8 cellular contexts compared by ENCODE assay signal in genomic region chr10:14605231-14605925, GRCh38.
DNase-seq lines count a peak whose midpoint lies in the region; ATAC-seq and TF ChIP-seq lines count a peak whose summit lies in the region.

No MANE protein-coding gene starts in this region.

- peak overlapping the region; percentile 99 for H3K23ac ChIP-seq in IMR-90 (ENCODE audit: low read depth, low read length)

- H3K9me1 ChIP-seq in IMR-90 (ENCODE audit: insufficient read depth, low read length), result peaks cover 17% of the 10 kb centered on the region

- peak overlapping the region; percentile 61 for H2BK15ac ChIP-seq in IMR-90 (ENCODE audit: low read depth, low read length)

- peak overlapping the region; percentile 94; the same call in 1 of the 2 replicates for H3K14ac ChIP-seq in IMR-90 (replicated peaks; ENCODE audit: low read depth, low read length)

- peak overlapping the region; percentile 58 for H3K56ac ChIP-seq in IMR-90 (ENCODE audit: extremely low read depth, insufficient read depth, low read length)

- no peaks in the 10 kb centered on the region for H3K9me3 ChIP-seq in IMR-90 (ENCODE audit: control insufficient read depth, insufficient read depth, low read length)
- no peaks in the 10 kb centered on the region for H3K9me3 ChIP-seq in tibial nerve

- no peaks in the 10 kb centered on the region for H3K27me3 Mint-ChIP-seq in activated naive CD8-positive, alpha-beta T cell treated with anti-CD3 and anti-CD28 coated beads, Interleukin-2, amount 50 U/mL, for 24 hours

- POLR2A ChIA-PET in IMR-90 (lab: Charles Lee; ENCODE audit: unreplicated experiment), result interaction anchor here (0.6 kb wide), 1 partner anchor 255 kb away, joined by 3 read pairs; no protein-coding TSS in a partner anchor

- peaks cover 23% of the 10 kb centered on the region for H3K36me3 Mint-ChIP-seq in activated naive CD8-positive, alpha-beta T cell treated with anti-CD3 and anti-CD28 coated beads, Interleukin-2, amount 50 U/mL, for 24 hours (ENCODE audit: low read depth)

- peaks cover 12% of the 10 kb centered on the region for H3K9me3 Mint-ChIP-seq in activated naive CD8-positive, alpha-beta T cell treated with anti-CD3 and anti-CD28 coated beads, Interleukin-2, amount 50 U/mL, for 24 hours

- peak overlapping the region; percentile 76 for H2AK5ac ChIP-seq in IMR-90 (ENCODE audit: low read depth, low read length)

- H2BK5ac ChIP-seq in IMR-90 (ENCODE audit: low read depth, low read length, poor library complexity, severe bottlenecking), result peak overlapping the region; percentile 34

- peak overlapping the region; percentile 47 for H2AK9ac ChIP-seq in IMR-90 (replicated peaks; ENCODE audit: low read depth, low read length, poor library complexity)

- dilution Hi-C loops in IMR-90 (cut with HindIII; ENCODE audit: low sequenced_read_pairs, unreplicated experiment), result no loop called here

- peak overlapping the region; percentile 92 for H3K4me3 Mint-ChIP-seq in activated naive CD8-positive, alpha-beta T cell treated with anti-CD3 and anti-CD28 coated beads, Interleukin-2, amount 50 U/mL, for 24 hours

- peaks cover 9% of the 10 kb centered on the region for H3K4me1 ChIP-seq in IMR-90 (ENCODE audit: control insufficient read depth, insufficient read depth, low read length)
- H3K4me1 ChIP-seq in tibial nerve, result peaks cover 0 to 30% (median 13%) of the 10 kb centered on the region in 4 donors

- peak overlapping the region; percentile 79 for H3K4ac ChIP-seq in IMR-90 (ENCODE audit: low read depth, low read length)

- H3K9ac ChIP-seq in IMR-90 (ENCODE audit: low read depth, low read length), result peak overlapping the region; percentile 88; the same call in 1 of the 2 replicates

- H4K5ac ChIP-seq in IMR-90 (ENCODE audit: low read depth, low read length), result peak overlapping the region; percentile 19; the same call in 1 of the 2 replicates

- CTCF ChIA-PET in IMR-90 (lab: Yijun Ruan, JAX), result interaction anchor here (1.9 kb wide), 1 partner anchor 218 kb away, joined by 6 read pairs; no protein-coding TSS in a partner anchor

- TF ChIP-seq EP300 in tibial nerve (IDR thresholded peaks at IDR 0.05), result no peak

- peaks cover 0 to 41% of the 10 kb centered on the region in 2 experiments; a peak in 2 of 4 replicates for H3K79me1 ChIP-seq in IMR-90 (ENCODE audit: low read depth in 1 of 2, low read length in 2 of 2)

- peak overlapping the region; percentile 83; the same call in 1 of the 2 replicates for H2BK20ac ChIP-seq in IMR-90 (ENCODE audit: low read depth, low read length)

- H3K27me3 ChIP-seq in IMR-90 (ENCODE audit: control insufficient read depth, insufficient read depth, low read length), result no peaks in the 10 kb centered on the region
- no peaks in the 10 kb centered on the region for H3K27me3 ChIP-seq in tibial nerve

- peaks cover 30% of the 10 kb centered on the region for H4K20me1 ChIP-seq in IMR-90 (ENCODE audit: insufficient read depth, low read length)

- H3K4me2 ChIP-seq in IMR-90 (ENCODE audit: low read depth, low read length), result peak overlapping the region; percentile 92

- WGBS in IMR-90 (ENCODE audit: extremely low coverage in 2 of 2, insufficient read length in 1 of 2), 2 experiments, result 83% methylated on average over 1 of the region's 7 CpGs; no CpG with 5 or more reads in 1 of the 2 experiments
- 59 to 62% methylated on average over 7 of the region's 7 CpGs for WGBS in tibial nerve, 2 donors

- TF ChIP-seq POLR2A in IMR-90 (IDR thresholded peaks at IDR 0.05; ENCODE audit: low read depth, low read length) (peak; percentile 61; the same call in 1 of the 2 replicates), tibial nerve (IDR thresholded peaks at IDR 0.05) (no peak)

- peak overlapping the region; percentile 90 for H2BK120ac ChIP-seq in IMR-90 (ENCODE audit: low read depth, low read length)

- H4K91ac ChIP-seq in IMR-90 (ENCODE audit: insufficient read depth, low read depth, low read length), result peak overlapping the region; percentile 78

- H3K4me1 Mint-ChIP-seq in activated naive CD8-positive, alpha-beta T cell treated with anti-CD3 and anti-CD28 coated beads, Interleukin-2, amount 50 U/mL, for 24 hours, result peaks cover 75% of the 10 kb centered on the region

- peak overlapping the region; percentile 62 to 73; a peak in 2 of 4 replicates for H4K8ac ChIP-seq in IMR-90 (ENCODE audit: low read depth in 2 of 2, low read length in 2 of 2)

- H3K18ac ChIP-seq in IMR-90 (ENCODE audit: low read depth, low read length), result peak overlapping the region; percentile 79; the same call in 1 of the 2 replicates

- ATAC-seq in GM21390 (IDR thresholded peaks at IDR 0.05; ENCODE audit: unreplicated experiment), result peak; percentile 36
- ATAC-seq in IMR-90 (ENCODE audit: low read depth), result no peak
- ATAC-seq in activated naive CD8-positive, alpha-beta T cell treated with anti-CD3 and anti-CD28 coated beads, Interleukin-2, amount 50 U/mL, for 24 hours, result peak; percentile 70

- TF ChIP-seq RAD21 in IMR-90 (IDR thresholded peaks at IDR 0.05; ENCODE audit: low read length), result no peak

- BruUV-seq in IMR-90 (replicated peaks; lab: Mats Ljungman, UMichigan), result no TSS peak

- H3K27ac Mint-ChIP-seq in activated naive CD8-positive, alpha-beta T cell treated with anti-CD3 and anti-CD28 coated beads, Interleukin-2, amount 50 U/mL, for 24 hours, result peak overlapping the region; percentile 90

- in situ Hi-C loops in IMR-90 (cut with MboI; ENCODE audit: low sequenced_read_pairs), result no loop called here

- peak overlapping the region; percentile 67 for H3K4me3 ChIP-seq in IMR-90 (ENCODE audit: insufficient read depth, low read depth, low read length)
- peak overlapping the region in 2 of 4 donors; percentile 70 to 73 for H3K4me3 ChIP-seq in tibial nerve

- TF ChIP-seq CTCF in IMR-90 (conservative IDR thresholded peaks at IDR 0.05; ENCODE audit: low read depth, low read length) (no peak), tibial nerve (IDR thresholded peaks at IDR 0.05) (no peak)

- intact Hi-C loops in IMR-90 (cut with micrococcal nuclease), result no loop called here

- H3K36me3 ChIP-seq in IMR-90 (ENCODE audit: control insufficient read depth, insufficient read depth, low read length) (peaks cover 12% of the 10 kb centered on the region), tibial nerve (no peaks in the 10 kb centered on the region)

- H2AFZ ChIP-seq in IMR-90 (replicated peaks; ENCODE audit: low read length, poor library complexity), result peak overlapping the region; percentile 52

- DNase-seq in ELR (ENCODE audit: low read depth) (peak; percentile 92), IMR-90 (peak; percentile 78), left kidney (ENCODE audit: low read depth, low spot score) (peak; percentile 40), tibial nerve (ENCODE audit: low spot score in 2 of 2) (no peak), NCI-H146 treated with DMSO at 0.1 percent for 48 hours (lab: John Stamatoyannopoulos, UW; ENCODE audit: unreplicated experiment) (no peak), HuH-7 (ENCODE audit: low spot score) (no peak)
- no peak for DNase-seq in activated naive CD8-positive, alpha-beta T cell treated with anti-CD3 and anti-CD28 coated beads, Interleukin-2, amount 50 U/mL, for 24 hours

- peak overlapping the region; percentile 70; the same call in 1 of the 2 replicates for H3K27ac ChIP-seq in IMR-90 (ENCODE audit: insufficient read depth, low read length)
- peak overlapping the region in 3 of 4 donors; percentile 79 to 86 (median 85) for H3K27ac ChIP-seq in tibial nerve

TF ChIP-seq in IMR-90, 13 proteins besides CTCF, POLR2A, EP300 and RAD21:
- TF ChIP-seq CEBPB (IDR thresholded peaks at IDR 0.05; ENCODE audit: low read depth, low read length), result peak; percentile 42; the same call in 1 of the 2 replicates
- TF ChIP-seq NFE2L2 (IDR thresholded peaks at IDR 0.05; ENCODE audit: low read depth, low read length), result no peak
- TF ChIP-seq FOS (IDR thresholded peaks at IDR 0.05; ENCODE audit: low read depth, low read length), result peak; percentile 59; the same call in 1 of the 2 replicates
- TF ChIP-seq MAZ (IDR thresholded peaks at IDR 0.05; ENCODE audit: borderline replicate concordance, low read depth, low read length), result no peak
- TF ChIP-seq RFX5 (IDR thresholded peaks at IDR 0.05; ENCODE audit: low read depth, low read length), result peak; percentile 94
- TF ChIP-seq MAFK (IDR thresholded peaks at IDR 0.05; ENCODE audit: low read depth, low read length), result peak; percentile 29; the same call in 1 of the 2 replicates

Comparison
In these comparisons a context has a peak if more than half of its experiments do, and no peak if none do; other contexts are left out.
1. DNase-seq: peak in ELR (single experiment), IMR-90 (single experiment) and left kidney (single experiment); none in activated naive CD8-positive, alpha-beta T cell treated with anti-CD3 and anti-CD28 coated beads, Interleukin-2, amount 50 U/mL, for 24 hours (single experiment), tibial nerve (0 of 2), NCI-H146 treated with DMSO at 0.1 percent for 48 hours (single experiment) and HuH-7 (single experiment).